Comparison of ENCODE assay signal across 1 cellular context in the genomic region with DNA sequence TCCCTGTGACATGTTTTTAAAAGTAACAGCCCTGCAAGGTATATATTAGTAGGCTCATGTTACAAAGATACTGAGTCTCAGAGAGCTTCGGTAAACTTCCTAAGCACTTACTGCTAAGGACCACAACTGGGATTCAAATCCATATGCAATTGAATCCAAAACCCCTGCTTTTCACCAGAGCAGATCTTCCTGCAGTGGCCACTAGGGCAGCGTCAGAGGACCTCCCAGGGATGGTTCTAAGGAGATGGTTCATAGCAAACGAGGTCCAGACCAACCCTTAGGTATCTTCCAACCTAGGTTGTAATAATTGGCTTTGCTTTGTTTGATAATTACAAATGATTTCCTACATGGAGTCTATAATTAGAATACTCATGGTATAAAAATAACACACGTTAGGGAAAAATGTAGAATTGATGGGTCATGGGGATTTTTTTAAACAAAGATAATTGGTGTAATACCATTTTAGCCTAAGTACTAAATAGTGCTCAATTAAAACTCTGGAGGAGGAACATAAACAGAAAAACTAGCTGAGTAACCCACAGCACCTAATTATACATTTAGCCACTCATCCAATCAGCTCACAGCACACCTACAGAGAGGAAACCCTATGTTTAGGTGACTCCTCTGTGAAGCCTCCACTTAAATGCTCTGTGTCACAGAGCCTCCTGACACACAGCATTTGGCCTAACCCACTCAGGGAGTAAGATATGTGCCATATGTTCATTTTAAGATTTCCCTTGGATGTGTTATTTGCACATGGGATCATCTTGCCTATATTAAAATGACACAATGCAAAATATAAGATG.
TF ChIP-seq lines count a peak whose summit lies in the region.

No MANE protein-coding gene starts in this region.

TF ChIP-seq in K562, 482 proteins besides CTCF, POLR2A, EP300 and RAD21 (continued from another document):
- TF ChIP-seq, protein P1, sequence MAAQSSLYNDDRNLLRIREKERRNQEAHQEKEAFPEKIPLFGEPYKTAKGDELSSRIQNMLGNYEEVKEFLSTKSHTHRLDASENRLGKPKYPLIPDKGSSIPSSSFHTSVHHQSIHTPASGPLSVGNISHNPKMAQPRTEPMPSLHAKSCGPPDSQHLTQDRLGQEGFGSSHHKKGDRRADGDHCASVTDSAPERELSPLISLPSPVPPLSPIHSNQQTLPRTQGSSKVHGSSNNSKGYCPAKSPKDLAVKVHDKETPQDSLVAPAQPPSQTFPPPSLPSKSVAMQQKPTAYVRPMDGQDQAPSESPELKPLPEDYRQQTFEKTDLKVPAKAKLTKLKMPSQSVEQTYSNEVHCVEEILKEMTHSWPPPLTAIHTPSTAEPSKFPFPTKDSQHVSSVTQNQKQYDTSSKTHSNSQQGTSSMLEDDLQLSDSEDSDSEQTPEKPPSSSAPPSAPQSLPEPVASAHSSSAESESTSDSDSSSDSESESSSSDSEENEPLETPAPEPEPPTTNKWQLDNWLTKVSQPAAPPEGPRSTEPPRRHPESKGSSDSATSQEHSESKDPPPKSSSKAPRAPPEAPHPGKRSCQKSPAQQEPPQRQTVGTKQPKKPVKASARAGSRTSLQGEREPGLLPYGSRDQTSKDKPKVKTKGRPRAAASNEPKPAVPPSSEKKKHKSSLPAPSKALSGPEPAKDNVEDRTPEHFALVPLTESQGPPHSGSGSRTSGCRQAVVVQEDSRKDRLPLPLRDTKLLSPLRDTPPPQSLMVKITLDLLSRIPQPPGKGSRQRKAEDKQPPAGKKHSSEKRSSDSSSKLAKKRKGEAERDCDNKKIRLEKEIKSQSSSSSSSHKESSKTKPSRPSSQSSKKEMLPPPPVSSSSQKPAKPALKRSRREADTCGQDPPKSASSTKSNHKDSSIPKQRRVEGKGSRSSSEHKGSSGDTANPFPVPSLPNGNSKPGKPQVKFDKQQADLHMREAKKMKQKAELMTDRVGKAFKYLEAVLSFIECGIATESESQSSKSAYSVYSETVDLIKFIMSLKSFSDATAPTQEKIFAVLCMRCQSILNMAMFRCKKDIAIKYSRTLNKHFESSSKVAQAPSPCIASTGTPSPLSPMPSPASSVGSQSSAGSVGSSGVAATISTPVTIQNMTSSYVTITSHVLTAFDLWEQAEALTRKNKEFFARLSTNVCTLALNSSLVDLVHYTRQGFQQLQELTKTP (IDR thresholded peaks at IDR 0.05; ENCODE audit: low read depth in 1 of 2, partially characterized antibody in 2 of 2), result no peak
- TF ChIP-seq MCM2 (IDR thresholded peaks at IDR 0.05; ENCODE audit: low read depth) (no peak), CBX8 (IDR thresholded peaks at IDR 0.05; ENCODE audit: borderline replicate concordance, extremely low read depth, low read depth, low read length, poor library complexity, severe bottlenecking) (no peak), SUPT5H (IDR thresholded peaks at IDR 0.05) (no peak), YBX1 (IDR thresholded peaks at IDR 0.05) (no peak), ZC3H8 (IDR thresholded peaks at IDR 0.05) (no peak), TCF3 (CRISPR knock-in tag; IDR thresholded peaks at IDR 0.05) (no peak), ZNF79 (CRISPR knock-in tag; IDR thresholded peaks at IDR 0.05; ENCODE audit: low read depth) (no peak), HNRNPL (IDR thresholded peaks at IDR 0.05; ENCODE audit: low read depth, low read length) (no peak), SETDB1 (IDR thresholded peaks at IDR 0.05; ENCODE audit: low read length) (no peak)
- TF ChIP-seq, protein P2, sequence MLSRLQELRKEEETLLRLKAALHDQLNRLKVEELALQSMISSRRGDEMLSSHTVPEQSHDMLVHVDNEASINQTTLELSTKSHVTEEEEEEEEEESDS (CRISPR knock-in tag; IDR thresholded peaks at IDR 0.05), result no peak
- TF ChIP-seq, protein P3, sequence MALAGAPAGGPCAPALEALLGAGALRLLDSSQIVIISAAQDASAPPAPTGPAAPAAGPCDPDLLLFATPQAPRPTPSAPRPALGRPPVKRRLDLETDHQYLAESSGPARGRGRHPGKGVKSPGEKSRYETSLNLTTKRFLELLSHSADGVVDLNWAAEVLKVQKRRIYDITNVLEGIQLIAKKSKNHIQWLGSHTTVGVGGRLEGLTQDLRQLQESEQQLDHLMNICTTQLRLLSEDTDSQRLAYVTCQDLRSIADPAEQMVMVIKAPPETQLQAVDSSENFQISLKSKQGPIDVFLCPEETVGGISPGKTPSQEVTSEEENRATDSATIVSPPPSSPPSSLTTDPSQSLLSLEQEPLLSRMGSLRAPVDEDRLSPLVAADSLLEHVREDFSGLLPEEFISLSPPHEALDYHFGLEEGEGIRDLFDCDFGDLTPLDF (CRISPR knock-in tag; IDR thresholded peaks at IDR 0.05), result no peak
- TF ChIP-seq, protein P4, sequence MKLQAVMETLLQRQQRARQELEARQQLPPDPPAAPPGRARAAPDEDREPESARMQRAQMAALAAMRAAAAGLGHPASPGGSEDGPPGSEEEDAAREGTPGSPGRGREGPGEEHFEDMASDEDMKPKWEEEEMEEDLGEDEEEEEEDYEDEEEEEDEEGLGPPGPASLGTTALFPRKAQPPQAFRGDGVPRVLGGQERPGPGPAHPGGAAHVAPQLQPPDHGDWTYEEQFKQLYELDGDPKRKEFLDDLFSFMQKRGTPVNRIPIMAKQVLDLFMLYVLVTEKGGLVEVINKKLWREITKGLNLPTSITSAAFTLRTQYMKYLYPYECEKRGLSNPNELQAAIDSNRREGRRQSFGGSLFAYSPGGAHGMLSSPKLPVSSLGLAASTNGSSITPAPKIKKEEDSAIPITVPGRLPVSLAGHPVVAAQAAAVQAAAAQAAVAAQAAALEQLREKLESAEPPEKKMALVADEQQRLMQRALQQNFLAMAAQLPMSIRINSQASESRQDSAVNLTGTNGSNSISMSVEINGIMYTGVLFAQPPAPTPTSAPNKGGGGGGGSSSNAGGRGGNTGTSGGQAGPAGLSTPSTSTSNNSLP (IDR thresholded peaks at IDR 0.05; ENCODE audit: borderline replicate concordance, low read depth, low read length), result no peak
